28 cellular contexts compared by ENCODE assay signal in genomic region chr1:33276573-33277298, GRCh38. TPM values are rescaled to one million over a fixed set of nuclear protein-coding genes. Genes with fewer than 3 reads are reported as not detected.
"Had no signal": no experiment of that assay in that cellular context is flagged by ENCODE, and none has a peak within 500 bp of the region (broad histone marks: within the 10 kb centered on the region; RNA-seq: fewer than 3 reads in every experiment).

No MANE protein-coding gene starts in this region.

- DNase-seq: activated CD4-positive, alpha-beta memory T cell treated with anti-CD3 and anti-CD28 coated beads for 36 hours; activated CD4-positive, alpha-beta T cell treated with anti-CD3 and anti-CD28 coated beads for 4 hours; activated gamma-delta T cell treated with Interleukin-2 at 50 U/mL for 16 hours; activated T-cell treated with anti-CD3 and anti-CD28 coated beads, Interleukin-2, amount 50 U/mL, for 24 hours; amygdala; caudate nucleus; colonic mucosa; erythroblast; heart right ventricle; kidney glomerular epithelial cell; left ventricle myocardium superior; mesenchymal stem cell; mucosa of descending colon; naive B cell; stimulated activated CD4-positive, alpha-beta T cell treated with anti-CD3 and anti-CD28 coated beads, Interleukin-12 subunit alpha, Interleukin-12 subunit beta, amount 100 ng/mL, for 4 hours; stimulated activated CD4-positive, alpha-beta T cell treated with anti-CD3 and anti-CD28 coated beads, Interleukin-1b, Interleukin-23, amount 100 ng/mL, for 48 hours had no signal

- H3K9me3 ChIP-seq: body of pancreas, colonic mucosa, gastroesophageal sphincter, heart right ventricle, mucosa of descending colon had no signal

- H3K4me2 ChIP-seq: neural progenitor cell had no signal

- H3K36me3 Mint-ChIP-seq: activated naive CD8-positive, alpha-beta T cell had no signal

- H3K27ac Mint-ChIP-seq: activated B cell treated with CpG ODN at 0.5 μM for 24 hours; activated CD4-positive, alpha-beta memory T cell treated with anti-CD3 and anti-CD28 coated beads for 36 hours; activated naive CD8-positive, alpha-beta T cell; activated T-cell treated with anti-CD3 and anti-CD28 coated beads, Interleukin-2, amount 50 U/mL, for 24 hours; naive B cell; neural progenitor cell; stimulated activated naive CD8-positive, alpha-beta T cell treated with anti-CD3 and anti-CD28 coated beads, Interleukin-15, Interleukin-2, amounts not matched to agents 100 ng/mL and 50 ng/mL, for 24 hours; T-cell; type B pancreatic cell had no signal

- H2AFZ ChIP-seq: neural progenitor cell, parathyroid adenoma had no signal

- H3K9ac ChIP-seq: neural progenitor cell, parathyroid adenoma had no signal

- H3K27me3 ChIP-seq: body of pancreas, colonic mucosa, gastroesophageal sphincter, heart right ventricle, neural progenitor cell had no signal

- H3K9me3 Mint-ChIP-seq: activated B cell treated with CpG ODN at 0.5 μM for 24 hours; activated CD4-positive, alpha-beta memory T cell treated with anti-CD3 and anti-CD28 coated beads for 36 hours; activated T-cell treated with anti-CD3 and anti-CD28 coated beads, Interleukin-2, amount 50 U/mL, for 24 hours; naive B cell; neural progenitor cell; stimulated activated naive CD8-positive, alpha-beta T cell treated with anti-CD3 and anti-CD28 coated beads, Interleukin-15, Interleukin-2, amounts not matched to agents 100 ng/mL and 50 ng/mL, for 24 hours; T-cell; type B pancreatic cell had no signal

- H3K27ac ChIP-seq: body of pancreas, colonic mucosa, gastroesophageal sphincter, heart right ventricle, neural progenitor cell, parathyroid adenoma had no signal

- ATAC-seq: body of pancreas, gastroesophageal sphincter, left ventricle myocardium superior, mucosa of descending colon, SK-N-SH treated with all-trans-retinoic acid at 6 μM for 48 hours, T-cell had no signal

- H3K4me1 ChIP-seq: body of pancreas, colonic mucosa, neural progenitor cell, parathyroid adenoma had no signal

- H3K36me3 ChIP-seq: colonic mucosa had no signal

- H3K4me3 Mint-ChIP-seq: activated B cell treated with CpG ODN at 0.5 μM for 24 hours; activated CD4-positive, alpha-beta memory T cell treated with anti-CD3 and anti-CD28 coated beads for 36 hours; activated naive CD8-positive, alpha-beta T cell; activated T-cell treated with anti-CD3 and anti-CD28 coated beads, Interleukin-2, amount 50 U/mL, for 24 hours; naive B cell; neural progenitor cell; stimulated activated naive CD8-positive, alpha-beta T cell treated with anti-CD3 and anti-CD28 coated beads, Interleukin-15, Interleukin-2, amounts not matched to agents 100 ng/mL and 50 ng/mL, for 24 hours; T-cell; type B pancreatic cell had no signal

- H3K4me3 ChIP-seq: body of pancreas, colonic mucosa, gastroesophageal sphincter, heart right ventricle, mucosa of descending colon, neural progenitor cell had no signal

- H3K27me3 Mint-ChIP-seq: activated B cell treated with CpG ODN at 0.5 μM for 24 hours; activated CD4-positive, alpha-beta memory T cell treated with anti-CD3 and anti-CD28 coated beads for 36 hours; activated naive CD8-positive, alpha-beta T cell; activated T-cell treated with anti-CD3 and anti-CD28 coated beads, Interleukin-2, amount 50 U/mL, for 24 hours; naive B cell; stimulated activated naive CD8-positive, alpha-beta T cell treated with anti-CD3 and anti-CD28 coated beads, Interleukin-15, Interleukin-2, amounts not matched to agents 100 ng/mL and 50 ng/mL, for 24 hours; T-cell; type B pancreatic cell had no signal

RNA-seq across cellular contexts. Expression of gene A3GALT2, which starts 44.2 kb away (rescaled TPM):
- total RNA-seq: activated B cell treated with CpG ODN at 0.5 μM for 24 hours; activated CD4-positive, alpha-beta memory T cell treated with anti-CD3 and anti-CD28 coated beads for 36 hours; body of pancreas; colonic mucosa; left ventricle myocardium superior; mucosa of descending colon; renal cortical epithelial cell; temporal lobe had no signal
- polyA plus RNA-seq: heart right ventricle had no signal
